Comparison of ENCODE assay signal across 24 cellular contexts in the genomic region with DNA sequence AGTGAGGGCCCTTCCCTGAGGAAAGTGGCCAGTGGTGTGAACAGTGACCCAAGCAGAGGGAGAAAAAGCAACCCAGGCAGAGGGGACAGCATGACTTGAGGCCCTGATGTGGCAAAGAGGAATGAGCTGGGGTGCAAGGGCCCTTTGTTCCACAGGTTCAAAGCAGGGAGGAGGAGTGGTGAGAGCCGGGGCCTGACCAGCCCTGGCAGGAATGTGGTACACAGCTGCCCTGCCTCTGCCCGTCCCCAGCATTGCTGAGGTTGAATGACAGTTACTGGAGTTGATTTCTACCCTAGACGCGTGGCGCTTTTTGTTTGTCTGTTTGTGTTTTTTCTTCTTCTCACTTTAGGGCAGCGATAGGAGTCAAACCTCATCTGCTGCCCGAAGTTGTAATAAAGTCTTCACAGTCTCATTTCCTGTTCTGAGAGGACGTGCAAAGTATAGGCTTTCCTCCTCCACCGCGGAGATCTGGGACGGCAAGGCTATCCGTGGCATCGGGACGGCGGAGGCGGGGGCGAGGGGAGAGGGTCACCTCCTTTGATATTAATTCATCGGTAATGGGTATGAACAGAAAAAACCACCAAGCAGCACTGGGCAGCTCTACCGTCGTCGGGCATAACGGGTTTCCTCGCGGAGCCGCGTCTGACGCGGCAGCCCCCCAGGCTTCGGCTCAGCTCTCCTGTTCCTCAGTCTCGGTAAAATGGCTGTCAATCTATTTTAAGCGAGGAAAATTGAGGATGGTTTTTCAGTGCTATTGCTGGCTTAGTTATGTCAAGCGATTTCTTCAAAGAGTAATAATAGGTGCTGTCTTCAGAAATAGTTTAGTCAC.
DNase-seq lines count a peak whose midpoint lies in the region; ATAC-seq, FAIRE-seq and TF ChIP-seq lines count a peak whose summit lies in the region.
"Had no signal": no experiment of that assay in that cellular context is flagged by ENCODE, and none has a peak within 500 bp of the region (broad histone marks: within the 10 kb centered on the region; RNA-seq: fewer than 3 reads in every experiment).

No MANE protein-coding gene starts in this region.

- TF ChIP-seq EP300 in HepG2 (IDR thresholded peaks at IDR 0.05; ENCODE audit: low read depth in 2 of 2, low read length in 2 of 2) (no peak), HepG2 (CRISPR knock-in tag; IDR thresholded peaks at IDR 0.05; ENCODE audit: borderline replicate concordance) (no peak)

- WGBS in liver: 80% methylated on average over 32 of the region's 32 CpGs
- 98% methylated on average over 32 of the region's 32 CpGs for WGBS in HepG2 (ENCODE audit: low lambda C conversion rate)

- intact Hi-C loops in HepG2 (cut with micrococcal nuclease; ENCODE audit: unreplicated experiment): no loop called here

- H3K27me3 ChIP-seq in liver (ENCODE audit: control insufficient read depth in 4 of 4, insufficient read depth in 4 of 4, low read length in 3 of 4) (no peaks in the 10 kb centered on the region), HepG2 (ENCODE audit: control insufficient read depth in 1 of 2, insufficient read depth in 2 of 2, low read length in 2 of 2) (no peaks in the 10 kb centered on the region)
- H3K27me3 ChIP-seq: BLaER1 treated with 17β-estradiol and CSF1 and Interleukin-3, amounts not matched to agents 10 nM and 100 nM had no signal

- no peak for TF ChIP-seq POLR2A in HepG2 (IDR thresholded peaks at IDR 0.05; ENCODE audit: insufficient read depth in 1 of 2, low read depth in 2 of 2, low read length in 2 of 2)

- in situ Hi-C loops in HepG2 (cut with HindIII; ENCODE audit: extremely low pct_ligation_motif_present, low pct_unique_long_range_greater_than_20kb): no loop called here

- BruUV-seq in HepG2 (replicated peaks; lab: Mats Ljungman, UMichigan): no TSS peak

- H3K4me3 ChIP-seq in liver (ENCODE audit: low read depth in 1 of 3, low read length in 3 of 3) (no peak overlapping the region), HepG2 (replicated peaks in 1 of 3; ENCODE audit: insufficient read depth in 1 of 3, low read depth in 2 of 3, low read length in 3 of 3) (no peak overlapping the region)
- H3K4me3 ChIP-seq: A549; BLaER1 treated with 17β-estradiol and CSF1 and Interleukin-3, amounts not matched to agents 10 nM and 100 nM; dorsolateral prefrontal cortex; GM23338; prostate gland had no signal

- H3K4me2 ChIP-seq in HepG2 (ENCODE audit: low read depth, low read length): no peak overlapping the region
- H3K4me2 ChIP-seq: A549; BLaER1 treated with 17β-estradiol and CSF1 and Interleukin-3, amounts not matched to agents 10 nM and 100 nM; GM23338 had no signal

- no peak for ATAC-seq in HepG2
- peak; percentile 9 for ATAC-seq in left lobe of liver
- ATAC-seq in GM21529 (IDR thresholded peaks at IDR 0.05; ENCODE audit: unreplicated experiment): no peak
- ATAC-seq: A549; activated T-helper 17 cell treated with anti-CD3 and anti-CD28 coated beads, Interleukin-2, amount 50 U/mL, for 72 hours; GM23338; naive thymus-derived CD4-positive, alpha-beta T cell had no signal

- H3K79me2 ChIP-seq in HepG2 (ENCODE audit: insufficient read depth, low read length): no peaks in the 10 kb centered on the region

- POLR2A ChIA-PET in HepG2 (lab: Yijun Ruan, JAX): no interaction called here

- H3K4me1 ChIP-seq in liver (ENCODE audit: control insufficient read depth in 4 of 4, insufficient read depth in 4 of 4, low read length in 3 of 4) (peaks cover 1 to 18% (median 14%) of the 10 kb centered on the region in 4 donors), HepG2 (ENCODE audit: insufficient read depth, low read length) (peaks cover 9% of the 10 kb centered on the region; the same call in 1 of the 2 replicates)
- H3K4me1 ChIP-seq: A549, prostate gland had no signal

- H4K20me1 ChIP-seq in HepG2 (ENCODE audit: insufficient read depth, low read length): no peaks in the 10 kb centered on the region
- H4K20me1 ChIP-seq: BLaER1 treated with 17β-estradiol and CSF1 and Interleukin-3, amounts not matched to agents 10 nM and 100 nM had no signal

- H3K27ac ChIP-seq in liver (ENCODE audit: low read depth in 1 of 2, low read length in 2 of 2) (peak overlapping the region; percentile 54 to 66), HepG2 (ENCODE audit: extremely low read length, insufficient read depth, low read length) (no peak overlapping the region)
- H3K27ac ChIP-seq: A549; BLaER1 treated with 17β-estradiol and CSF1 and Interleukin-3, amounts not matched to agents 10 nM and 100 nM; dorsolateral prefrontal cortex; prostate gland had no signal

- H3K36me3 ChIP-seq in liver (ENCODE audit: control insufficient read depth in 4 of 4, insufficient read depth in 3 of 4, low read depth in 1 of 4, low read length in 3 of 4): no peaks in the 10 kb centered on the region
- peaks cover 0 to 2% of the 10 kb centered on the region in 2 experiments; a peak in 2 of 5 replicates for H3K36me3 ChIP-seq in HepG2 (replicated peaks in 1 of 2; ENCODE audit: control insufficient read depth in 1 of 2, insufficient read depth in 2 of 2, low read length in 2 of 2)
- H3K36me3 ChIP-seq: BLaER1 treated with 17β-estradiol and CSF1 and Interleukin-3, amounts not matched to agents 10 nM and 100 nM; prostate gland had no signal

- CTCF ChIA-PET in HepG2 (lab: Yijun Ruan, JAX; ENCODE audit: low intra/inter-chr PET ratio, low total read pairs): no interaction called here

- FAIRE-seq in HepG2 (lab: Jason Lieb, UNC): no peak
- FAIRE-seq: A549, bronchial epithelial cell, D721Med had no signal

- H3K9ac ChIP-seq in liver (ENCODE audit: low read depth in 1 of 2, low read length in 2 of 2) (peak overlapping the region in 1 of 2 donors; percentile 59), HepG2 (ENCODE audit: insufficient read depth, low read depth, low read length) (no peak overlapping the region)
- H3K9ac ChIP-seq: BLaER1 treated with 17β-estradiol and CSF1 and Interleukin-3, amounts not matched to agents 10 nM and 100 nM had no signal

- no peak overlapping the region for H2AFZ ChIP-seq in HepG2 (ENCODE audit: low read length)
- H2AFZ ChIP-seq: GM23338 had no signal

- no peak for DNase-seq in HepG2 (ENCODE audit: low spot score)
- DNase-seq in left lobe of liver (ENCODE audit: low spot score): no peak
- DNase-seq in renal cortical epithelial cell (ENCODE audit: low read depth): peak; percentile 44
- no peak for DNase-seq in DMS114 treated with DMSO at 0.1 percent for 48 hours (lab: John Stamatoyannopoulos, UW; ENCODE audit: unreplicated experiment)
- no peak for DNase-seq in SW 1271 (lab: John Stamatoyannopoulos, UW)
- no peak for DNase-seq in NCI-H524 treated with DMSO at 0.1 percent for 48 hours (lab: John Stamatoyannopoulos, UW)
- DNase-seq: activated CD4-positive, alpha-beta T cell treated with anti-CD3 and anti-CD28 coated beads for 48 hours; activated naive CD8-positive, alpha-beta T cell treated with anti-CD3 and anti-CD28 coated beads for 36 hours; dorsolateral prefrontal cortex; erythroblast; Karpas-422; naive thymus-derived CD4-positive, alpha-beta T cell; NCI-H1048; NCI-H524; stimulated activated CD4-positive, alpha-beta T cell treated with anti-CD3 and anti-CD28 coated beads, Interleukin-12 subunit alpha, Interleukin-12 subunit beta, amount 100 ng/mL, for 4 hours had no signal

- TF ChIP-seq RAD21 in liver (IDR thresholded peaks at IDR 0.05): no peak
- no peak for TF ChIP-seq RAD21 in HepG2 (CRISPR knock-in tag; IDR thresholded peaks at IDR 0.05)

- no peak for TF ChIP-seq CTCF in liver (IDR thresholded peaks at IDR 0.05; ENCODE audit: low read depth, low read length, missing input control)
- TF ChIP-seq CTCF in HepG2 (CRISPR knock-in tag; IDR thresholded peaks at IDR 0.05): no peak

- H3K9me3 ChIP-seq in liver (ENCODE audit: control insufficient read depth in 4 of 4, low read length in 3 of 4) (no peaks in the 10 kb centered on the region), HepG2 (ENCODE audit: low read length) (no peaks in the 10 kb centered on the region)
- H3K9me3 ChIP-seq: A549; BLaER1 treated with 17β-estradiol and CSF1 and Interleukin-3, amounts not matched to agents 10 nM and 100 nM; prostate gland had no signal

TF ChIP-seq in liver, 16 proteins besides CTCF, POLR2A, EP300 and RAD21 (continues in another document):
- TF ChIP-seq NR2F2 (IDR thresholded peaks at IDR 0.05) (no peak), JUND (IDR thresholded peaks at IDR 0.05) (no peak), TAF1 (conservative IDR thresholded peaks at IDR 0.05) (no peak), HNF4G (IDR thresholded peaks at IDR 0.05) (no peak), YY1 (IDR thresholded peaks at IDR 0.05) (no peak), FOXA2 (IDR thresholded peaks at IDR 0.05) (no peak)
- TF ChIP-seq, protein P1, sequence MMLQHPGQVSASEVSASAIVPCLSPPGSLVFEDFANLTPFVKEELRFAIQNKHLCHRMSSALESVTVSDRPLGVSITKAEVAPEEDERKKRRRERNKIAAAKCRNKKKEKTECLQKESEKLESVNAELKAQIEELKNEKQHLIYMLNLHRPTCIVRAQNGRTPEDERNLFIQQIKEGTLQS (IDR thresholded peaks at IDR 0.05): no peak

TF ChIP-seq in HepG2, 621 proteins besides CTCF, POLR2A, EP300 and RAD21:
- no peak for TF ChIP-seq GPN1 (CRISPR knock-in tag; IDR thresholded peaks at IDR 0.05; ENCODE audit: borderline replicate concordance)
